Comparison of ENCODE assay signal across 27 cellular contexts in genomic region chr3:41194701-41195100, GRCh38. TPM values are rescaled to one million over a fixed set of nuclear protein-coding genes. Genes with fewer than 3 reads are reported as not detected.
DNase-seq lines count a peak whose midpoint lies in the region; ATAC-seq, FAIRE-seq and TF ChIP-seq lines count a peak whose summit lies in the region.
"Had no signal": no experiment of that assay in that cellular context is flagged by ENCODE, and none has a peak within 500 bp of the region (broad histone marks: within the 10 kb centered on the region; RNA-seq: fewer than 3 reads in every experiment).

No MANE protein-coding gene starts in this region.

- TF ChIP-seq CTCF in HepG2 (CRISPR knock-in tag; IDR thresholded peaks at IDR 0.05), result no peak

- no peak for ATAC-seq in HG02973 (IDR thresholded peaks at IDR 0.05; ENCODE audit: unreplicated experiment)
- ATAC-seq in HepG2, result no peak
- ATAC-seq: PC-3 had no signal

- intact Hi-C loops in head of caudate nucleus (cut with DNase I), result loop anchor here (10.0 kb wide), 1 partner anchor 610 kb away; no protein-coding TSS in a partner anchor
- intact Hi-C loops in HepG2 (cut with micrococcal nuclease; ENCODE audit: unreplicated experiment), result loop anchor here (5.0 to 10.0 kb wide), 4 partner anchors 260 to 470 kb away; no protein-coding TSS in a partner anchor

- TF ChIP-seq EP300 in HepG2 (IDR thresholded peaks at IDR 0.05; ENCODE audit: low read depth in 2 of 2, low read length in 2 of 2) (no peak), HepG2 (CRISPR knock-in tag; IDR thresholded peaks at IDR 0.05; ENCODE audit: borderline replicate concordance) (no peak)

- no peak overlapping the region for H3K27ac ChIP-seq in HepG2 (ENCODE audit: extremely low read length, insufficient read depth, low read length)
- H3K27ac ChIP-seq: BLaER1 treated with 17β-estradiol and CSF1 and Interleukin-3, amounts not matched to agents 10 nM and 100 nM; GM23248; KMS-11 had no signal

- H3K27me3 ChIP-seq in HepG2 (ENCODE audit: control insufficient read depth in 1 of 2, insufficient read depth in 2 of 2, low read length in 2 of 2), result peaks cover 0 to 11% of the 10 kb centered on the region in 2 experiments; a peak in 1 of 5 replicates
- H3K27me3 ChIP-seq: BLaER1 treated with 17β-estradiol and CSF1 and Interleukin-3, amounts not matched to agents 10 nM and 100 nM had no signal

- no peak overlapping the region for H2AFZ ChIP-seq in HepG2 (ENCODE audit: low read length)
- H2AFZ ChIP-seq: GM23248 had no signal

- CTCF ChIA-PET in HepG2 (lab: Yijun Ruan, JAX; ENCODE audit: low intra/inter-chr PET ratio, low total read pairs), result no interaction called here

- no peak for TF ChIP-seq RAD21 in HepG2 (CRISPR knock-in tag; IDR thresholded peaks at IDR 0.05)

- FAIRE-seq in HepG2 (lab: Jason Lieb, UNC), result no peak
- FAIRE-seq: A204.1, D721Med, GM18507 had no signal

- no peaks in the 10 kb centered on the region for H4K20me1 ChIP-seq in HepG2 (ENCODE audit: insufficient read depth, low read length)
- H4K20me1 ChIP-seq: BLaER1 treated with 17β-estradiol and CSF1 and Interleukin-3, amounts not matched to agents 10 nM and 100 nM had no signal

- TF ChIP-seq POLR2A in HepG2 (IDR thresholded peaks at IDR 0.05; ENCODE audit: insufficient read depth in 1 of 2, low read depth in 2 of 2, low read length in 2 of 2), result no peak

- H3K9me3 ChIP-seq in HepG2 (ENCODE audit: low read length), result no peaks in the 10 kb centered on the region
- H3K9me3 ChIP-seq: BLaER1 treated with 17β-estradiol and CSF1 and Interleukin-3, amounts not matched to agents 10 nM and 100 nM; SK-N-SH had no signal

- H3K9ac ChIP-seq in HepG2 (ENCODE audit: insufficient read depth, low read depth, low read length), result no peak overlapping the region
- H3K9ac ChIP-seq: BLaER1 treated with 17β-estradiol and CSF1 and Interleukin-3, amounts not matched to agents 10 nM and 100 nM; GM23248; KMS-11; SK-N-SH had no signal

- in situ Hi-C loops in HepG2 (cut with HindIII; ENCODE audit: extremely low pct_ligation_motif_present, low pct_unique_long_range_greater_than_20kb), result no loop called here

- POLR2A ChIA-PET in HepG2 (lab: Yijun Ruan, JAX), result no interaction called here

- peaks cover 24% of the 10 kb centered on the region for H3K4me1 ChIP-seq in HepG2 (ENCODE audit: insufficient read depth, low read length)

- no peak overlapping the region for H3K4me3 ChIP-seq in HepG2 (replicated peaks in 1 of 3; ENCODE audit: insufficient read depth in 1 of 3, low read depth in 2 of 3, low read length in 3 of 3)
- H3K4me3 ChIP-seq: BLaER1 treated with 17β-estradiol and CSF1 and Interleukin-3, amounts not matched to agents 10 nM and 100 nM; GM23248 had no signal

- H3K36me3 ChIP-seq in HepG2 (replicated peaks in 1 of 2; ENCODE audit: control insufficient read depth in 1 of 2, insufficient read depth in 2 of 2, low read length in 2 of 2), result no peaks in the 10 kb centered on the region
- H3K36me3 ChIP-seq: BLaER1 treated with 17β-estradiol and CSF1 and Interleukin-3, amounts not matched to agents 10 nM and 100 nM had no signal

- BruUV-seq in HepG2 (replicated peaks; lab: Mats Ljungman, UMichigan), result no TSS peak

- peak; percentile 55 for DNase-seq in NCI-H1105 (lab: John Stamatoyannopoulos, UW)
- DNase-seq in NCI-H69 (lab: John Stamatoyannopoulos, UW), result peak; percentile 76
- peak in 23 of 42 donors; percentile 8 to 67 (median 29) for DNase-seq in head of caudate nucleus
- DNase-seq in putamen (ENCODE audit: low spot score), result peak; percentile 31
- no peak for DNase-seq in HepG2 (ENCODE audit: low spot score)
- no peak for DNase-seq in SW 1271 (lab: John Stamatoyannopoulos, UW)
- DNase-seq: CD4-positive, alpha-beta T cell; GM23248; H9; HFFc6; IMR-90; NCI-H1092; NCI-H1436 treated with DMSO at 0.1 percent for 48 hours; NCI-H187 treated with DMSO at 0.1 percent for 48 hours; NCI-H2107; NCI-H226; NCI-H510A; NCI-H774; NK-92 treated with Interleukin-12 subunit alpha and Interleukin-12 subunit beta, amount 100 ng/mL, for 24 hours; PC-3; SK-N-SH had no signal

- no peak overlapping the region for H3K4me2 ChIP-seq in HepG2 (ENCODE audit: low read depth, low read length)
- H3K4me2 ChIP-seq: BLaER1 treated with 17β-estradiol and CSF1 and Interleukin-3, amounts not matched to agents 10 nM and 100 nM; KMS-11; SK-N-SH had no signal

- WGBS in HepG2 (ENCODE audit: low lambda C conversion rate), result 85% methylated on average over 8 of the region's 8 CpGs

- H3K79me2 ChIP-seq in HepG2 (ENCODE audit: insufficient read depth, low read length), result peaks cover 9% of the 10 kb centered on the region

TF ChIP-seq in HepG2, 621 proteins besides CTCF, POLR2A, EP300 and RAD21:
- TF ChIP-seq HES4 (CRISPR knock-in tag; IDR thresholded peaks at IDR 0.05; ENCODE audit: borderline replicate concordance) (no peak), KAT7 (CRISPR knock-in tag; IDR thresholded peaks at IDR 0.05; ENCODE audit: borderline replicate concordance) (no peak), ZNF792 (CRISPR knock-in tag; IDR thresholded peaks at IDR 0.05) (no peak), ZNF431 (CRISPR knock-in tag; IDR thresholded peaks at IDR 0.05; ENCODE audit: borderline replicate concordance, low read depth) (no peak)
- TF ChIP-seq, protein P1, sequence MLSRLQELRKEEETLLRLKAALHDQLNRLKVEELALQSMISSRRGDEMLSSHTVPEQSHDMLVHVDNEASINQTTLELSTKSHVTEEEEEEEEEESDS (CRISPR knock-in tag; IDR thresholded peaks at IDR 0.05; ENCODE audit: borderline replicate concordance), result no peak
- TF ChIP-seq, protein P2, sequence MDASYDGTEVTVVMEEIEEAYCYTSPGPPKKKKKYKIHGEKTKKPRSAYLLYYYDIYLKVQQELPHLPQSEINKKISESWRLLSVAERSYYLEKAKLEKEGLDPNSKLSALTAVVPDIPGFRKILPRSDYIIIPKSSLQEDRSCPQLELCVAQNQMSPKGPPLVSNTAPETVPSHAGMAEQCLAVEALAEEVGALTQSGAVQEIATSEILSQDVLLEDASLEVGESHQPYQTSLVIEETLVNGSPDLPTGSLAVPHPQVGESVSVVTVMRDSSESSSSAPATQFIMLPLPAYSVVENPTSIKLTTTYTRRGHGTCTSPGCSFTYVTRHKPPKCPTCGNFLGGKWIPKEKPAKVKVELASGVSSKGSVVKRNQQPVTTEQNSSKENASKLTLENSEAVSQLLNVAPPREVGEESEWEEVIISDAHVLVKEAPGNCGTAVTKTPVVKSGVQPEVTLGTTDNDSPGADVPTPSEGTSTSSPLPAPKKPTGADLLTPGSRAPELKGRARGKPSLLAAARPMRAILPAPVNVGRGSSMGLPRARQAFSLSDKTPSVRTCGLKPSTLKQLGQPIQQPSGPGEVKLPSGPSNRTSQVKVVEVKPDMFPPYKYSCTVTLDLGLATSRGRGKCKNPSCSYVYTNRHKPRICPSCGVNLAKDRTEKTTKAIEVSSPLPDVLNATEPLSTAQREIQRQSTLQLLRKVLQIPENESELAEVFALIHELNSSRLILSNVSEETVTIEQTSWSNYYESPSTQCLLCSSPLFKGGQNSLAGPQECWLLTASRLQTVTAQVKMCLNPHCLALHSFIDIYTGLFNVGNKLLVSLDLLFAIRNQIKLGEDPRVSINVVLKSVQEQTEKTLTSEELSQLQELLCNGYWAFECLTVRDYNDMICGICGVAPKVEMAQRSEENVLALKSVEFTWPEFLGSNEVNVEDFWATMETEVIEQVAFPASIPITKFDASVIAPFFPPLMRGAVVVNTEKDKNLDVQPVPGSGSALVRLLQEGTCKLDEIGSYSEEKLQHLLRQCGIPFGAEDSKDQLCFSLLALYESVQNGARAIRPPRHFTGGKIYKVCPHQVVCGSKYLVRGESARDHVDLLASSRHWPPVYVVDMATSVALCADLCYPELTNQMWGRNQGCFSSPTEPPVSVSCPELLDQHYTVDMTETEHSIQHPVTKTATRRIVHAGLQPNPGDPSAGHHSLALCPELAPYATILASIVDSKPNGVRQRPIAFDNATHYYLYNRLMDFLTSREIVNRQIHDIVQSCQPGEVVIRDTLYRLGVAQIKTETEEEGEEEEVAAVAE (CRISPR knock-in tag; IDR thresholded peaks at IDR 0.05; ENCODE audit: borderline replicate concordance), result no peak

RNA-seq across cellular contexts. Expression of gene CTNNB1, which starts 4.6 kb away (rescaled TPM):
- total RNA-seq in HepG2 (2016; rRNA removed; fragmentation: Illumina TruSeq; extraction: Trizol), result 489 and 700 TPM in 2 replicates
- total RNA-seq in HepG2 (2016; cell fraction: cytosol; rRNA removed; fragmentation: Illumina TruSeq; extraction: Trizol; ENCODE audit: low read depth), result 50.2 and 54.9 TPM in 2 replicates
- total RNA-seq in HepG2 (2016; cell fraction: insoluble cytoplasmic fraction; rRNA removed; fragmentation: Illumina TruSeq; extraction: Trizol), result 488 and 720 TPM in 2 replicates
- 94.6 and 98.6 TPM in 2 replicates for total RNA-seq in HepG2 (2016; cell fraction: membrane; rRNA removed; fragmentation: Illumina TruSeq; extraction: Trizol)
- 268 and 292 TPM in 2 replicates for total RNA-seq in HepG2 (2016; cell fraction: nucleus; rRNA removed; fragmentation: Illumina TruSeq; extraction: Trizol)
- 398 and 417 TPM in 2 replicates for polyA plus RNA-seq in HepG2 (2011; rRNA removed)
- 460 and 473 TPM in 2 replicates for polyA plus RNA-seq in HepG2 (2011; cell fraction: cytosol; rRNA removed)
- polyA plus RNA-seq in HepG2 (2011; cell fraction: nucleus; rRNA removed), result 417 and 480 TPM in 2 replicates
- 229 and 276 TPM in 2 replicates for polyA plus RNA-seq in HepG2 (2012)
- 7.0 and 9.4 TPM in 2 replicates for polyA plus RNA-seq in HepG2 (2016; cell fraction: cytosol; fragmentation: Illumina TruSeq; extraction: Trizol; ENCODE audit: low read depth)
- polyA plus RNA-seq in HepG2 (2016; cell fraction: insoluble cytoplasmic fraction; fragmentation: Illumina TruSeq; extraction: Trizol; ENCODE audit: low read depth), result 347 and 367 TPM in 2 replicates
- 21.8 and 23.3 TPM in 2 replicates for polyA plus RNA-seq in HepG2 (2016; cell fraction: membrane; fragmentation: Illumina TruSeq; extraction: Trizol; ENCODE audit: low read depth)
- 235 and 254 TPM in 2 replicates for polyA plus RNA-seq in HepG2 (2016; cell fraction: nucleus; fragmentation: Illumina TruSeq; extraction: Trizol; ENCODE audit: insufficient read depth, low read depth)
- polyA minus RNA-seq in HepG2 (2011; rRNA and poly(A)+ RNA removed; ENCODE audit: low replicate concordance), result 1,533 and 3,275 TPM in 2 replicates
- 616 and 632 TPM in 2 replicates for polyA minus RNA-seq in HepG2 (2011; cell fraction: cytosol; rRNA and poly(A)+ RNA removed)
- polyA minus RNA-seq in HepG2 (2011; cell fraction: nucleus; rRNA and poly(A)+ RNA removed), result 538 and 639 TPM in 2 replicates

Comparison
In these comparisons a context has a peak if more than half of its experiments do, and no peak if none do; other contexts are left out.
1. DNase-seq: peak in NCI-H1105 (single experiment), NCI-H69 (single experiment), head of caudate nucleus (23 of 42) and putamen (single experiment); none in HepG2 (single experiment) and SW 1271 (0 of 2).